14 cellular contexts compared by ENCODE assay signal in genomic region chr14:64572721-64573508, GRCh38. TPM values are rescaled to one million over a fixed set of nuclear protein-coding genes. Genes with fewer than 3 reads are reported as not detected.
A peak's percentile ranks its signal among the peaks of the same experiment; 100 is the strongest.
DNase-seq lines count a peak whose midpoint lies in the region; ATAC-seq, FAIRE-seq and TF ChIP-seq lines count a peak whose summit lies in the region.
"Had no signal": no experiment of that assay in that cellular context is flagged by ENCODE, and none has a peak within 500 bp of the region (broad histone marks: within the 10 kb centered on the region; RNA-seq: fewer than 3 reads in every experiment).

No MANE protein-coding gene starts in this region.

- H3K23me2 ChIP-seq in H1 (ENCODE audit: low read depth, low read length) = no peaks in the 10 kb centered on the region

- H3K4me3 Mint-ChIP-seq in stimulated activated memory B cell treated with anti-CD40 and anti-IgM and Interleukin-4, amounts not matched to agents 10 μg/mL and 1 μg/mL and 100 μg/mL, for 72 hours = no peak overlapping the region
- H3K4me3 Mint-ChIP-seq: memory B cell had no signal

- H2AFZ ChIP-seq in H1 (ENCODE audit: low read length) = peak overlapping the region; percentile 68; the same call in 1 of the 2 replicates

- ATAC-seq in GM21381 (IDR thresholded peaks at IDR 0.05; ENCODE audit: unreplicated experiment) = no peak
- no peak for ATAC-seq in stimulated activated memory B cell treated with anti-CD40 and anti-IgM and Interleukin-4, amounts not matched to agents 10 μg/mL and 1 μg/mL and 100 μg/mL, for 72 hours

- peak overlapping the region; percentile 91 for H2BK12ac ChIP-seq in H1 (ENCODE audit: low read depth, low read length)

- DNase-seq in NCI-H345 treated with DMSO at 0.1 percent for 48 hours (lab: John Stamatoyannopoulos, UW; ENCODE audit: unreplicated experiment) (peak; percentile 30), H1 (ENCODE audit: low read depth in 1 of 2, low spot score in 2 of 2) (no peak), inferior parietal cortex (ENCODE audit: extremely low spot score) (peak; percentile 88), suprapubic skin (ENCODE audit: low spot score in 2 of 2) (no peak), SHP77 (lab: John Stamatoyannopoulos, UW) (no peak), ACHN (no peak)
- DNase-seq: amniotic stem cell, DND-41, KG1, NCI-H446 treated with DMSO at 0.1 percent for 48 hours, small intestine had no signal

- no peaks in the 10 kb centered on the region for H3K4me1 Mint-ChIP-seq in stimulated activated memory B cell treated with anti-CD40 and anti-IgM and Interleukin-4, amounts not matched to agents 10 μg/mL and 1 μg/mL and 100 μg/mL, for 72 hours
- H3K4me1 Mint-ChIP-seq: memory B cell had no signal

- H2BK5ac ChIP-seq in H1 (ENCODE audit: low read depth, low read length) = peak overlapping the region; percentile 93; the same call in 1 of the 2 replicates

- peak overlapping the region; percentile 97 for H2BK20ac ChIP-seq in H1 (ENCODE audit: low read length)

- no peak for TF ChIP-seq POLR2A in H1 (IDR thresholded peaks at IDR 0.05; ENCODE audit: control extremely low read depth in 1 of 2, low read depth in 2 of 2, low read length in 2 of 2)
- no peak for TF ChIP-seq POLR2A in suprapubic skin (IDR thresholded peaks at IDR 0.05)

- H3K14ac ChIP-seq in H1 (ENCODE audit: insufficient read length) = no peak overlapping the region

- H3K36me3 Mint-ChIP-seq in stimulated activated memory B cell treated with anti-CD40 and anti-IgM and Interleukin-4, amounts not matched to agents 10 μg/mL and 1 μg/mL and 100 μg/mL, for 72 hours = no peaks in the 10 kb centered on the region
- H3K36me3 Mint-ChIP-seq: memory B cell had no signal

- H3K4me3 ChIP-seq in H1 (ENCODE audit: extremely low read depth in 1 of 4, insufficient read depth in 2 of 4, low read depth in 3 of 4, low read length in 4 of 4) (peak overlapping the region in 1 of 4 experiments; percentile 26; a peak in 1 of 8 replicates), suprapubic skin (no peak overlapping the region)

- H3K79me1 ChIP-seq in H1 (ENCODE audit: low read depth, low read length) = no peaks in the 10 kb centered on the region

- peak overlapping the region; percentile 97 for H3K18ac ChIP-seq in H1 (ENCODE audit: extremely low read depth, low read length)

- in situ Hi-C loops in ACHN (cut with HindIII; ENCODE audit: low pct_ligation_motif_present, low pct_unique_long_range_greater_than_20kb, low sequenced_read_pairs) = no loop called here

- POLR2A ChIA-PET in H1 (lab: Charles Lee; ENCODE audit: partially characterized antibody) = interaction anchor here (1.1 to 2.3 kb wide), 2 partner anchors 8 to 68 kb away, joined by 4 to 5 read pairs; partner anchors contain the start of gene ZBTB1

- no peaks in the 10 kb centered on the region for H3K79me2 ChIP-seq in H1 (ENCODE audit: control insufficient read depth in 1 of 2, insufficient read depth in 2 of 2, low read length in 2 of 2)

- H2BK15ac ChIP-seq in H1 (ENCODE audit: low read length) = 0 out of 2 replicates have a peak overlapping the region, but pooled peaks have one; percentile 31

- peak overlapping the region; percentile 11 for H4K91ac ChIP-seq in H1 (replicated peaks; ENCODE audit: insufficient read length, low read length)

- no peak overlapping the region for H2BK120ac ChIP-seq in H1 (replicated peaks; ENCODE audit: low read depth, low read length)

- FAIRE-seq in H1 (lab: Jason Lieb, UNC) = peak; percentile 92
- FAIRE-seq: small intestine had no signal

- no peak overlapping the region for H2AK5ac ChIP-seq in H1 (ENCODE audit: low read depth, low read length)

- H3K27me3 ChIP-seq in H1 (replicated peaks in 1 of 4; ENCODE audit: control insufficient read depth in 3 of 4, extremely low read depth in 1 of 4, insufficient read depth in 3 of 4, low read length in 3 of 4) (no peaks in the 10 kb centered on the region), suprapubic skin (no peaks in the 10 kb centered on the region)

- no peak overlapping the region for H3K56ac ChIP-seq in H1 (replicated peaks; ENCODE audit: insufficient read length, low read depth, low read length)

- H3K9me3 Mint-ChIP-seq in stimulated activated memory B cell treated with anti-CD40 and anti-IgM and Interleukin-4, amounts not matched to agents 10 μg/mL and 1 μg/mL and 100 μg/mL, for 72 hours = no peaks in the 10 kb centered on the region
- H3K9me3 Mint-ChIP-seq: memory B cell had no signal

- TF ChIP-seq RAD21 in H1 (IDR thresholded peaks at IDR 0.05 in 1 of 2, conservative IDR thresholded peaks at IDR 0.05 in 1 of 2; ENCODE audit: low read depth in 2 of 2, low read length in 2 of 2) = no peak

- no peaks in the 10 kb centered on the region for H4K20me1 ChIP-seq in H1 (replicated peaks in 1 of 2; ENCODE audit: control insufficient read depth in 1 of 2, insufficient read depth in 2 of 2, low read length in 2 of 2)

- peak overlapping the region; percentile 12 for H4K5ac ChIP-seq in H1 (ENCODE audit: insufficient read length, low read depth, low read length)

- WGBS in H1 (ENCODE audit: extremely low coverage in 1 of 2, insufficient coverage in 1 of 2, insufficient read length in 1 of 2, insufficient replicate concordance in 2 of 2, low coverage in 1 of 2, low lambda C conversion rate in 2 of 2, missing lambda C conversion rate in 1 of 2), 2 experiments = 25% methylated on average over 3 of the region's 3 CpGs; no CpG with 5 or more reads in 1 of the 2 experiments
- 56% methylated on average over 3 of the region's 3 CpGs for WGBS in suprapubic skin

- H3K4me2 ChIP-seq in H1 (ENCODE audit: insufficient read depth in 1 of 2, low read depth in 2 of 2, low read length in 2 of 2) = peak overlapping the region; percentile 39 to 52

- peak overlapping the region; percentile 11 for H3K4ac ChIP-seq in H1 (replicated peaks; ENCODE audit: insufficient read length, low read depth, low read length)

- H3K23ac ChIP-seq in H1 (ENCODE audit: insufficient read length) = no peak overlapping the region

- no peak overlapping the region for H4K8ac ChIP-seq in H1 (ENCODE audit: extremely low read depth, insufficient read depth, low read length)

- no peaks in the 10 kb centered on the region for H3K27me3 Mint-ChIP-seq in stimulated activated memory B cell treated with anti-CD40 and anti-IgM and Interleukin-4, amounts not matched to agents 10 μg/mL and 1 μg/mL and 100 μg/mL, for 72 hours

- H3K9ac ChIP-seq in H1 (replicated peaks in 1 of 4; ENCODE audit: extremely low read depth in 1 of 4, low read depth in 3 of 4, low read length in 3 of 4) = no peak overlapping the region; a peak in 1 of 7 replicates

- H3K36me3 ChIP-seq in H1 (ENCODE audit: control insufficient read depth in 2 of 4, insufficient read depth in 4 of 4, low read length in 3 of 4) = no peaks in the 10 kb centered on the region
- no peaks in the 10 kb centered on the region for H3K36me3 ChIP-seq in suprapubic skin

- CTCF ChIA-PET in H1 (lab: Charles Lee; ENCODE audit: partially characterized antibody) = interaction anchor here (0.7 to 2.3 kb wide), 4 partner anchors 11 to 164 kb away, joined by 3 to 8 read pairs (median 4); no protein-coding TSS in a partner anchor

- no peak overlapping the region for H3K27ac Mint-ChIP-seq in stimulated activated memory B cell treated with anti-CD40 and anti-IgM and Interleukin-4, amounts not matched to agents 10 μg/mL and 1 μg/mL and 100 μg/mL, for 72 hours
- H3K27ac Mint-ChIP-seq: memory B cell had no signal

- H3K4me1 ChIP-seq in H1 (replicated peaks in 1 of 4; ENCODE audit: control insufficient read depth in 3 of 4, insufficient read depth in 4 of 4, low read length in 3 of 4) = peaks cover 2 to 13% (median 6%) of the 10 kb centered on the region in 4 experiments; a peak in 5 of 7 replicates
- H3K4me1 ChIP-seq in suprapubic skin = peaks cover 37% of the 10 kb centered on the region

- TF ChIP-seq EP300 in H1 (IDR thresholded peaks at IDR 0.05; ENCODE audit: borderline replicate concordance in 1 of 2, low read depth in 2 of 2, low read length in 2 of 2) (no peak), suprapubic skin (IDR thresholded peaks at IDR 0.05) (no peak)

- H3K27ac ChIP-seq in H1 (ENCODE audit: low read depth, low read length) = peak overlapping the region; percentile 44; the same call in 1 of the 2 replicates
- H3K27ac ChIP-seq in suprapubic skin = peak overlapping the region; percentile 57

- H3K9me3 ChIP-seq in H1 (ENCODE audit: insufficient read depth in 2 of 2, low read depth in 1 of 2, low read length in 1 of 2) (no peaks in the 10 kb centered on the region), suprapubic skin (no peaks in the 10 kb centered on the region)

- no peak for TF ChIP-seq CTCF in H1 (IDR thresholded peaks at IDR 0.05; ENCODE audit: control extremely low read depth in 1 of 3, insufficient read depth in 1 of 3, low read depth in 1 of 3, low read length in 3 of 3)
- no peak for TF ChIP-seq CTCF in suprapubic skin (IDR thresholded peaks at IDR 0.05)

TF ChIP-seq in H1, 55 proteins besides CTCF, POLR2A, EP300 and RAD21 (continues in another document):
- TF ChIP-seq SRF (IDR thresholded peaks at IDR 0.05; ENCODE audit: low read depth, low read length) = no peak
- no peak for TF ChIP-seq RXRA (IDR thresholded peaks at IDR 0.05; ENCODE audit: insufficient read depth, low read depth, low read length)
- TF ChIP-seq ASH2L (IDR thresholded peaks at IDR 0.05; ENCODE audit: low read length) = peak; percentile 51

RNA-seq across cellular contexts. Expression of gene PPP1R36, which starts 23.2 kb away (rescaled TPM):
- total RNA-seq in H1 (2021; fragmentation: NEBNext Ultra II Directional; extraction: Animal tissue kit (Norgen Biotek cat#: 25700)) = 0.61 and 0.93 TPM in 2 replicates
- 0.25 and 0.39 TPM in 2 replicates for polyA plus RNA-seq in H1 (2011; rRNA removed)
- polyA plus RNA-seq in H1 (2011; cell fraction: cytosol; rRNA removed) = 1.0 TPM
- 0.53 TPM for polyA plus RNA-seq in H1 (2011; cell fraction: nucleus; rRNA removed)
- polyA plus RNA-seq in H1 (2012, experiment 1 of 2) = 0.57 to 0.86 TPM (median 0.72 TPM) in 4 replicates
- polyA plus RNA-seq in H1 (2012, experiment 2 of 2) = not detected
- polyA plus RNA-seq in H1 (2013, experiment 1 of 2) = 0.43 TPM
- 0.37 TPM for polyA plus RNA-seq in H1 (2013, experiment 2 of 2)
- 0.32 and 0.46 TPM in 2 replicates for polyA minus RNA-seq in H1 (2011; rRNA and poly(A)+ RNA removed)
- not detected for polyA minus RNA-seq in H1 (2011; cell fraction: cytosol; rRNA and poly(A)+ RNA removed)
- not detected for polyA minus RNA-seq in H1 (2011; cell fraction: nucleus; rRNA and poly(A)+ RNA removed)
- 1 to 10 TPM in 2 of 4 donors, under 1 TPM in 1, not detected in 1; 0.72 to 2.7 (median 1.5) TPM for total RNA-seq in suprapubic skin

RNA-seq across cellular contexts. Expression of gene HSPA2, which starts 32.4 kb away (rescaled TPM):
- 82.9 and 91.1 TPM in 2 replicates for total RNA-seq in H1 (2021; fragmentation: NEBNext Ultra II Directional; extraction: Animal tissue kit (Norgen Biotek cat#: 25700))
- polyA plus RNA-seq in H1 (2011; rRNA removed) = 30.5 and 42.0 TPM in 2 replicates
- polyA plus RNA-seq in H1 (2011; cell fraction: cytosol; rRNA removed) = 38.2 TPM
- polyA plus RNA-seq in H1 (2011; cell fraction: nucleus; rRNA removed) = 42.5 TPM
- polyA plus RNA-seq in H1 (2012, experiment 1 of 2) = 28.9 to 58.1 TPM (median 40.4 TPM) in 4 replicates
- polyA plus RNA-seq in H1 (2012, experiment 2 of 2) = 18.1 TPM
- polyA plus RNA-seq in H1 (2013, experiment 1 of 2) = 21.2 TPM
- 19.8 TPM for polyA plus RNA-seq in H1 (2013, experiment 2 of 2)
- 33.1 and 37.7 TPM in 2 replicates for polyA minus RNA-seq in H1 (2011; rRNA and poly(A)+ RNA removed)
- 69.5 TPM for polyA minus RNA-seq in H1 (2011; cell fraction: cytosol; rRNA and poly(A)+ RNA removed)
- polyA minus RNA-seq in H1 (2011; cell fraction: nucleus; rRNA and poly(A)+ RNA removed) = 35.2 TPM
- 10 to 100 TPM; 70.8 to 98.0 (median 91.6) TPM for total RNA-seq in suprapubic skin

Comparison
In these comparisons a context has a peak if more than half of its experiments do, and no peak if none do; other contexts are left out.
1. DNase-seq: peak in NCI-H345 treated with DMSO at 0.1 percent for 48 hours (single experiment) and inferior parietal cortex (single experiment); none in H1 (0 of 2), suprapubic skin (0 of 2), SHP77 (0 of 2) and ACHN (single experiment).